In the genomic region with DNA sequence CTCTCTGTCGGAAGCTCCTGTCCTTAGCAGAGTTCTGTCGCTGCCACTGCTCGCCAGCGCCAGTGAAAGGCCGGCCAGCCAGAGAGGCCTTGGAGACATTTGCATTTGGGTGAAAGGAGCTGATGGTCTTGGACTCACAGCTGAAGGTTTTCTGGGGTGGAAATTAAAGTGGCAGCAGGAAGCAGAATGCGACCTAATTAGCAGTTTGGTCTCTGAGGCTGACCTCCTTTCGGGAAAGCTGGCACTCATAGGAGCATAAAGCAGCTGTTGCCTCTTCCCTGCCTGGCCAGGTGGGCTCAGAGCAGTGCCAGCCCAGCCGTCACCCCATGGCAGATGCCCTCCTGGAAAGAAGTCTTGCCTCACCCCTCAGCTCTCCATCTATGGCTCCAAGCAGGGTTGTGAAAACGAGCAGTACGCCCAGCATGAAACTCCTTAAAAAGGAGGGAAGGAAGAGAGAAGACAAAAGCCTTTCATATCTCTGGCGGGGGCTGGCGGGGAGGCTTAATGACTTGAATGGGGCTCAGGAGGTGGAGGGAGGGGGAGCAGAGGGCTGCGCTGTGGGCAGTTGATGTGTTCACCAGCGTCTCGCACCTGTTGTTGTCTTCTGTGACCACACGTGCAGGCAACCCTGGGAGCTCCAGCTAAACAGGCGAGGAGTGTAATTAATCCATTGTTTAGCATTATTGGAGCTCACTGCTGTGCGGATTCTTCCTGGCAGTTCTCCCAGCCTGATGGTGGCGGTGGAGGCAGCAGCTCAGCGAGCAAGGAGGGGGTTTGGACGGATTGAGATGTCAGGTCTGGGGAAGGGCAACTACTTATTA, we compare ENCODE assay signal across 9 cellular contexts.
DNase-seq lines count a peak whose midpoint lies in the region; ATAC-seq lines count a peak whose summit lies in the region.
"Had no signal": no experiment of that assay in that cellular context is flagged by ENCODE, and none has a peak within 500 bp of the region (broad histone marks: within the 10 kb centered on the region; RNA-seq: fewer than 3 reads in every experiment).

No MANE protein-coding gene starts in this region.

- no peak for ATAC-seq in GM19397 (IDR thresholded peaks at IDR 0.05; ENCODE audit: unreplicated experiment)
- ATAC-seq in activated CD8-positive, alpha-beta memory T cell treated with anti-CD3 and anti-CD28 coated beads, Interleukin-2, amount 10 ng/mL, durations not matched to agents 7 days and 5 days, result no peak

- DNase-seq in NCI-H1417 treated with DMSO at 0.1 percent for 48 hours (lab: John Stamatoyannopoulos, UW) (peak; percentile 94), NCI-H748 treated with DMSO at 0.1 percent for 48 hours (lab: John Stamatoyannopoulos, UW) (peak; percentile 75), iPS-NIHi11 (ENCODE audit: low spot score) (peak; percentile 45), COLO829 (ENCODE audit: low spot score) (no peak)
- no peak for DNase-seq in activated CD8-positive, alpha-beta memory T cell treated with anti-CD3 and anti-CD28 coated beads, Interleukin-2, amount 10 ng/mL, durations not matched to agents 7 days and 5 days
- DNase-seq in NK-92 treated with Interleukin-12 subunit alpha and Interleukin-12 subunit beta, amount 100 ng/mL, for 24 hours (lab: John Stamatoyannopoulos, UW), result no peak
- DNase-seq: activated B cell treated with CpG ODN at 0.5 μM for 24 hours, activated gamma-delta T cell had no signal

- H3K9me3 Mint-ChIP-seq in activated CD8-positive, alpha-beta memory T cell treated with anti-CD3 and anti-CD28 coated beads, Interleukin-2, amount 10 ng/mL, durations not matched to agents 7 days and 5 days (ENCODE audit: low read depth), result peaks cover 4% of the 10 kb centered on the region

- H3K27me3 Mint-ChIP-seq in activated CD8-positive, alpha-beta memory T cell treated with anti-CD3 and anti-CD28 coated beads, Interleukin-2, amount 10 ng/mL, durations not matched to agents 7 days and 5 days, result no peaks in the 10 kb centered on the region
- H3K27me3 Mint-ChIP-seq: activated B cell treated with CpG ODN at 0.5 μM for 24 hours had no signal

- no peak overlapping the region for H3K27ac Mint-ChIP-seq in activated CD8-positive, alpha-beta memory T cell treated with anti-CD3 and anti-CD28 coated beads, Interleukin-2, amount 10 ng/mL, durations not matched to agents 7 days and 5 days
- H3K27ac Mint-ChIP-seq: activated B cell treated with CpG ODN at 0.5 μM for 24 hours had no signal

- no peak overlapping the region for H3K4me3 Mint-ChIP-seq in activated CD8-positive, alpha-beta memory T cell treated with anti-CD3 and anti-CD28 coated beads, Interleukin-2, amount 10 ng/mL, durations not matched to agents 7 days and 5 days
- H3K4me3 Mint-ChIP-seq: activated B cell treated with CpG ODN at 0.5 μM for 24 hours had no signal

- CTCF ChIA-PET in activated CD8-positive, alpha-beta memory T cell treated with anti-CD3 and anti-CD28 coated beads, Interleukin-2, amount 10 ng/mL, durations not matched to agents 7 days and 5 days (lab: Charles Lee), result no interaction called here

- H3K36me3 Mint-ChIP-seq in activated CD8-positive, alpha-beta memory T cell treated with anti-CD3 and anti-CD28 coated beads, Interleukin-2, amount 10 ng/mL, durations not matched to agents 7 days and 5 days, result no peaks in the 10 kb centered on the region

- H3K4me1 Mint-ChIP-seq in activated CD8-positive, alpha-beta memory T cell treated with anti-CD3 and anti-CD28 coated beads, Interleukin-2, amount 10 ng/mL, durations not matched to agents 7 days and 5 days, result peaks cover 4% of the 10 kb centered on the region
- H3K4me1 Mint-ChIP-seq: activated B cell treated with CpG ODN at 0.5 μM for 24 hours had no signal

Comparison
In these comparisons a context has a peak if more than half of its experiments do, and no peak if none do; other contexts are left out.
1. DNase-seq: peak in NCI-H1417 treated with DMSO at 0.1 percent for 48 hours (single experiment), NCI-H748 treated with DMSO at 0.1 percent for 48 hours (single experiment) and iPS-NIHi11 (single experiment); none in COLO829 (single experiment), activated CD8-positive, alpha-beta memory T cell treated with anti-CD3 and anti-CD28 coated beads, Interleukin-2, amount 10 ng/mL, durations not matched to agents 7 days and 5 days (single experiment) and NK-92 treated with Interleukin-12 subunit alpha and Interleukin-12 subunit beta, amount 100 ng/mL, for 24 hours (single experiment).